In the genomic region with DNA sequence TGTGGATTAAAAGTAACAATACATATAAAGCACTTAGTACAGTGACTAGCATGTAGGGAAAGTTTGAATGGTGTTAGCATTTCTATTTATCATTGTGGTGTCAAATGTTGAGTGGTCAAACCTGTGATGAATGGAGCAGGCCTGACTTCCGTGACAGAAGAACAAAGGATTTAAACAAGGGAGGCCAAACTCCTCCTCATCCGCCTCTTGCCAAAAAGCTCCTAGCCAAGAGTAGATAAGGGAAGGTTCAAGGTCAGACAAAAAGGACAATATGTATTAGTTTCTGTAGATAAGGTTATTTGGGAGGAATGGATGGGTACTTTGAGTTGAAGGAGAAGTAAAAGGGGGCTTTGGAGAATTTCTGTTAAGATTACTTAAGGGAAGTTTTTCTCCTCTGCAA, we compare ENCODE assay signal across 1 cellular context.
A peak's percentile ranks its signal among the peaks of the same experiment; 100 is the strongest.
TF ChIP-seq lines count a peak whose summit lies in the region.

No MANE protein-coding gene starts in this region.

TF ChIP-seq in liver, 16 proteins besides CTCF, POLR2A, EP300 and RAD21:
- TF ChIP-seq TAF1 (conservative IDR thresholded peaks at IDR 0.05) (no peak), FOXA1 (IDR thresholded peaks at IDR 0.05) (no peak), SP1 (IDR thresholded peaks at IDR 0.05) (peak; percentile 65), YY1 (IDR thresholded peaks at IDR 0.05) (peak; percentile 26), NR2F2 (IDR thresholded peaks at IDR 0.05) (peak; percentile 81), REST (IDR thresholded peaks at IDR 0.05) (no peak), HNF4G (IDR thresholded peaks at IDR 0.05) (peak; percentile 34), JUND (IDR thresholded peaks at IDR 0.05) (no peak), GABPA (IDR thresholded peaks at IDR 0.05 in 1 of 2, conservative IDR thresholded peaks at IDR 0.05 in 1 of 2) (peak in 1 of 2 donors; percentile 23), EGR1 (IDR thresholded peaks at IDR 0.05; ENCODE audit: low read depth in 2 of 2) (no peak), RXRA (IDR thresholded peaks at IDR 0.05) (peak; percentile 83 to 84), ATF3 (IDR thresholded peaks at IDR 0.05) (no peak), FOXA2 (IDR thresholded peaks at IDR 0.05) (peak; percentile 22), HNF4A (conservative IDR thresholded peaks at IDR 0.05) (peak; percentile 77 to 79)
- TF ChIP-seq, protein P1, sequence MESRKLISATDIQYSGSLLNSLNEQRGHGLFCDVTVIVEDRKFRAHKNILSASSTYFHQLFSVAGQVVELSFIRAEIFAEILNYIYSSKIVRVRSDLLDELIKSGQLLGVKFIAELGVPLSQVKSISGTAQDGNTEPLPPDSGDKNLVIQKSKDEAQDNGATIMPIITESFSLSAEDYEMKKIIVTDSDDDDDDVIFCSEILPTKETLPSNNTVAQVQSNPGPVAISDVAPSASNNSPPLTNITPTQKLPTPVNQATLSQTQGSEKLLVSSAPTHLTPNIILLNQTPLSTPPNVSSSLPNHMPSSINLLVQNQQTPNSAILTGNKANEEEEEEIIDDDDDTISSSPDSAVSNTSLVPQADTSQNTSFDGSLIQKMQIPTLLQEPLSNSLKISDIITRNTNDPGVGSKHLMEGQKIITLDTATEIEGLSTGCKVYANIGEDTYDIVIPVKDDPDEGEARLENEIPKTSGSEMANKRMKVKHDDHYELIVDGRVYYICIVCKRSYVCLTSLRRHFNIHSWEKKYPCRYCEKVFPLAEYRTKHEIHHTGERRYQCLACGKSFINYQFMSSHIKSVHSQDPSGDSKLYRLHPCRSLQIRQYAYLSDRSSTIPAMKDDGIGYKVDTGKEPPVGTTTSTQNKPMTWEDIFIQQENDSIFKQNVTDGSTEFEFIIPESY (IDR thresholded peaks at IDR 0.05), result peak; percentile 30
- TF ChIP-seq, protein P2, sequence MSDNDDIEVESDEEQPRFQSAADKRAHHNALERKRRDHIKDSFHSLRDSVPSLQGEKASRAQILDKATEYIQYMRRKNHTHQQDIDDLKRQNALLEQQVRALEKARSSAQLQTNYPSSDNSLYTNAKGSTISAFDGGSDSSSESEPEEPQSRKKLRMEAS (IDR thresholded peaks at IDR 0.05), result peak; percentile 45
